Comparison of ENCODE assay signal across 16 cellular contexts in the genomic region with DNA sequence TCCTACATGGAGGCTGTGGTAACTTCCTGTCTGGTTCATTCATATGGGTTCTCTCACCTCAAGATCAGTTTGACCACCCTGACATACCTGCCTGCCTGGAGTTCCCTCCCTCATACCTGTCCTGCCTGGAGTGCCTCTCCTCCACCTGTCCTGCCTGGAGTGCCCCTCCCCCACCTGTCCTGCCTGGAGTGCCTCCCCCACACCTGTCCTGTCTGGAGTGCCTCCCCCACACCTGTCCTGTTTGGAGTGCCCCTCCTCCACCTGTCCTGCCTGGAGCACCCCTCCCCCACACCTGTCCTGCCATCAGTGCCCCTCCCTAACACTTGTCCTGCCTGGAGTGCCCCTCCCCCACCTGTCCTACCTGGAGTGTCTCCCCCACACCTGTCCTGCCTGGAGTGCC.
DNase-seq lines count a peak whose midpoint lies in the region; ATAC-seq and TF ChIP-seq lines count a peak whose summit lies in the region.
"Had no signal": no experiment of that assay in that cellular context is flagged by ENCODE, and none has a peak within 500 bp of the region (broad histone marks: within the 10 kb centered on the region; RNA-seq: fewer than 3 reads in every experiment).

No MANE protein-coding gene starts in this region.

- H3K9me3 Mint-ChIP-seq in endothelial cell (ENCODE audit: unreplicated experiment), result no peaks in the 10 kb centered on the region

- no peak overlapping the region for H2AFZ ChIP-seq in neuronal stem cell (ENCODE audit: low read length)
- no peak overlapping the region for H2AFZ ChIP-seq in Karpas-422 (ENCODE audit: low read length)

- H3K79me1 ChIP-seq in neuronal stem cell (ENCODE audit: low read depth, low read length), result no peaks in the 10 kb centered on the region

- no peak overlapping the region for H2BK120ac ChIP-seq in neuronal stem cell (ENCODE audit: low read depth, low read length)

- H3K4me1 Mint-ChIP-seq in endothelial cell (ENCODE audit: unreplicated experiment), result peaks cover 14% of the 10 kb centered on the region

- no peaks in the 10 kb centered on the region for H3K9me2 ChIP-seq in Karpas-422 (replicated peaks; ENCODE audit: insufficient read depth, low read length)

- H3K4me2 ChIP-seq in neuronal stem cell (ENCODE audit: insufficient read depth, low read length, poor library complexity, severe bottlenecking), result no peak overlapping the region
- no peak overlapping the region for H3K4me2 ChIP-seq in Karpas-422 (ENCODE audit: low read depth, low read length, poor library complexity, severe bottlenecking)
- H3K4me2 ChIP-seq: BLaER1 treated with 17β-estradiol and CSF1 and Interleukin-3, amounts not matched to agents 10 nM and 100 nM had no signal

- ATAC-seq in GM18511 (IDR thresholded peaks at IDR 0.05; ENCODE audit: unreplicated experiment), result no peak

- H3K4ac ChIP-seq in neuronal stem cell (ENCODE audit: low read length), result no peak overlapping the region

- peak overlapping the region; percentile 29 for H3K18ac ChIP-seq in neuronal stem cell (ENCODE audit: low read length)

- no peak overlapping the region for H3K14ac ChIP-seq in neuronal stem cell (ENCODE audit: low read length)

- H3K27ac Mint-ChIP-seq in endothelial cell (ENCODE audit: unreplicated experiment), result no peak overlapping the region

- no peak overlapping the region for H2BK5ac ChIP-seq in neuronal stem cell (ENCODE audit: low read length)

- H3K9me3 ChIP-seq in neuronal stem cell (replicated peaks in 1 of 2; ENCODE audit: control insufficient read depth in 2 of 2, insufficient read depth in 1 of 2, low read depth in 1 of 2, low read length in 2 of 2) (no peaks in the 10 kb centered on the region), Karpas-422 (ENCODE audit: low read length) (no peaks in the 10 kb centered on the region; the same call in 1 of the 2 replicates)
- H3K9me3 ChIP-seq: BLaER1 treated with 17β-estradiol and CSF1 and Interleukin-3, amounts not matched to agents 10 nM and 100 nM; SJCRH30 had no signal

- no peak overlapping the region for H4K91ac ChIP-seq in neuronal stem cell (ENCODE audit: low read depth, low read length, poor library complexity)

- TF ChIP-seq CTCF in endothelial cell (IDR thresholded peaks at IDR 0.05; ENCODE audit: unreplicated experiment), result no peak

- H3K27me3 ChIP-seq in H7 (ENCODE audit: control insufficient read depth, insufficient read depth, low read length) (no peaks in the 10 kb centered on the region), neuronal stem cell (ENCODE audit: control insufficient read depth in 3 of 3, insufficient read depth in 3 of 3, low read depth in 1 of 3, low read length in 3 of 3) (no peaks in the 10 kb centered on the region), Karpas-422 (ENCODE audit: low read length) (no peaks in the 10 kb centered on the region)
- H3K27me3 ChIP-seq: BLaER1 treated with 17β-estradiol and CSF1 and Interleukin-3, amounts not matched to agents 10 nM and 100 nM; SJCRH30 had no signal

- no peak overlapping the region for H3K4me3 ChIP-seq in H7 (ENCODE audit: insufficient read depth, low read depth, low read length)
- H3K4me3 ChIP-seq in neuronal stem cell (ENCODE audit: low read length in 2 of 2), result no peak overlapping the region
- H3K4me3 ChIP-seq in Karpas-422 (ENCODE audit: low read length), result no peak overlapping the region
- H3K4me3 ChIP-seq: BLaER1 treated with 17β-estradiol and CSF1 and Interleukin-3, amounts not matched to agents 10 nM and 100 nM; SJCRH30 had no signal

- no peaks in the 10 kb centered on the region for H4K20me1 ChIP-seq in Karpas-422 (ENCODE audit: insufficient read depth, low read depth, low read length)
- H4K20me1 ChIP-seq: BLaER1 treated with 17β-estradiol and CSF1 and Interleukin-3, amounts not matched to agents 10 nM and 100 nM had no signal

- peak overlapping the region; percentile 34 for H3K23ac ChIP-seq in neuronal stem cell (ENCODE audit: low read depth, low read length, poor library complexity)

- no peak overlapping the region for H2AK5ac ChIP-seq in neuronal stem cell (ENCODE audit: low read depth, low read length)

- no peak overlapping the region for H2BK12ac ChIP-seq in neuronal stem cell (ENCODE audit: low read length)

- H3K4me1 ChIP-seq in neuronal stem cell (ENCODE audit: control insufficient read depth in 2 of 2, insufficient read depth in 1 of 2, low read depth in 1 of 2, low read length in 2 of 2) (no peaks in the 10 kb centered on the region), Karpas-422 (ENCODE audit: low read length) (no peaks in the 10 kb centered on the region)
- H3K4me1 ChIP-seq: BLaER1 treated with 17β-estradiol and CSF1 and Interleukin-3, amounts not matched to agents 10 nM and 100 nM; SJCRH30 had no signal

- H3K9ac ChIP-seq in neuronal stem cell (ENCODE audit: low read depth, low read length, poor library complexity) (no peak overlapping the region), Karpas-422 (ENCODE audit: low read length) (no peak overlapping the region)
- H3K9ac ChIP-seq: BLaER1 treated with 17β-estradiol and CSF1 and Interleukin-3, amounts not matched to agents 10 nM and 100 nM had no signal

- no peak overlapping the region for H3K27ac ChIP-seq in neuronal stem cell (replicated peaks; ENCODE audit: low read length)
- no peak overlapping the region for H3K27ac ChIP-seq in Karpas-422 (ENCODE audit: low read length)
- H3K27ac ChIP-seq: BLaER1 treated with 17β-estradiol and CSF1 and Interleukin-3, amounts not matched to agents 10 nM and 100 nM; SJCRH30 had no signal

- H3K36me3 Mint-ChIP-seq in endothelial cell (ENCODE audit: low read depth, unreplicated experiment), result peaks cover 4% of the 10 kb centered on the region

- H2BK15ac ChIP-seq in neuronal stem cell (ENCODE audit: low read length), result no peak overlapping the region

- DNase-seq in COLO668 (lab: John Stamatoyannopoulos, UW; ENCODE audit: unreplicated experiment), result peak; percentile 70
- peak; percentile 4 for DNase-seq in H7
- no peak for DNase-seq in endothelial cell (ENCODE audit: low spot score)
- no peak for DNase-seq in neuronal stem cell (ENCODE audit: low spot score)
- DNase-seq in NCI-H1694 (lab: John Stamatoyannopoulos, UW), result no peak
- no peak for DNase-seq in pons (ENCODE audit: low spot score)
- no peak for DNase-seq in Karpas-422
- DNase-seq: EL, KBM-7, NCI-H1417 treated with DMSO at 0.1 percent for 48 hours, NCI-H2081, NCI-H226, NCI-H69, SJCRH30 had no signal

- H3K4me3 Mint-ChIP-seq in endothelial cell (ENCODE audit: unreplicated experiment), result peak overlapping the region; percentile 43

- peaks cover 3% of the 10 kb centered on the region for H3K27me3 Mint-ChIP-seq in endothelial cell (ENCODE audit: unreplicated experiment)

- no peak overlapping the region for H4K8ac ChIP-seq in neuronal stem cell (ENCODE audit: low read depth, low read length)

- no peaks in the 10 kb centered on the region for H3K79me2 ChIP-seq in Karpas-422 (ENCODE audit: low read length)

- H3K36me3 ChIP-seq in H7 (replicated peaks; ENCODE audit: control insufficient read depth, insufficient read depth, low read length), result no peaks in the 10 kb centered on the region
- no peaks in the 10 kb centered on the region for H3K36me3 ChIP-seq in neuronal stem cell (replicated peaks in 1 of 2; ENCODE audit: control insufficient read depth in 2 of 2, insufficient read depth in 2 of 2, low read length in 2 of 2)
- H3K36me3 ChIP-seq in Karpas-422 (ENCODE audit: insufficient read depth, low read length), result no peaks in the 10 kb centered on the region
- H3K36me3 ChIP-seq: BLaER1 treated with 17β-estradiol and CSF1 and Interleukin-3, amounts not matched to agents 10 nM and 100 nM; SJCRH30 had no signal

Comparison
In these comparisons a context has a peak if more than half of its experiments do, and no peak if none do; other contexts are left out.
1. DNase-seq: peak in COLO668 (single experiment) and H7 (single experiment); none in endothelial cell (single experiment), neuronal stem cell (single experiment), NCI-H1694 (single experiment), pons (single experiment) and Karpas-422 (single experiment).